In genomic region chr4:109703664-109704351, GRCh38 we compare ENCODE assay signal across 2 cellular contexts.
TF ChIP-seq lines count a peak whose summit lies in the region.

No MANE protein-coding gene starts in this region.

TF ChIP-seq in K562, 482 proteins besides CTCF, POLR2A, EP300 and RAD21 (continues in another document):
- no peak for TF ChIP-seq NEUROD1 (IDR thresholded peaks at IDR 0.05; ENCODE audit: borderline replicate concordance, low read depth, low read length, partially characterized antibody)
- no peak for TF ChIP-seq RFX1 (IDR thresholded peaks at IDR 0.05)
- peak; percentile 50; the same call in 1 of the 2 replicates for TF ChIP-seq PKNOX1 (IDR thresholded peaks at IDR 0.05)
- TF ChIP-seq ZNF282 (CRISPR knock-in tag; IDR thresholded peaks at IDR 0.05): no peak
- TF ChIP-seq PML (IDR thresholded peaks at IDR 0.05; ENCODE audit: low read length): no peak
- TF ChIP-seq BRF1 (IDR thresholded peaks at IDR 0.05; ENCODE audit: borderline replicate concordance, extremely low read depth, insufficient read length): no peak
- TF ChIP-seq ZNF644 (tag; IDR thresholded peaks at IDR 0.05; ENCODE audit: low read depth): no peak
- no peak for TF ChIP-seq ATF3 (IDR thresholded peaks at IDR 0.05)
- no peak for TF ChIP-seq ATF3 (CRISPR knock-in tag; conservative IDR thresholded peaks at IDR 0.05)
- TF ChIP-seq SMARCA5 (IDR thresholded peaks at IDR 0.05): no peak
- no peak for TF ChIP-seq RBFOX2 (IDR thresholded peaks at IDR 0.05; ENCODE audit: low read depth, low read length)
- no peak for TF ChIP-seq ZNF140 (CRISPR knock-in tag; IDR thresholded peaks at IDR 0.05)
- TF ChIP-seq DNMT1 (IDR thresholded peaks at IDR 0.05): no peak
- no peak for TF ChIP-seq HBP1 (CRISPR knock-in tag; IDR thresholded peaks at IDR 0.05)
- no peak for TF ChIP-seq GATAD2A (IDR thresholded peaks at IDR 0.05)
- TF ChIP-seq ZBTB17 (CRISPR knock-in tag; IDR thresholded peaks at IDR 0.05): no peak; the same call in 1 of the 2 replicates
- TF ChIP-seq SRF (CRISPR knock-in tag; IDR thresholded peaks at IDR 0.05): no peak
- TF ChIP-seq PRPF4 (IDR thresholded peaks at IDR 0.05; ENCODE audit: insufficient read depth, low read depth, low read length, poor library complexity, severe bottlenecking): no peak
- peak; percentile 18; the same call in 1 of the 2 replicates for TF ChIP-seq CREB5 (CRISPR knock-in tag; IDR thresholded peaks at IDR 0.05)
- no peak for TF ChIP-seq SMARCA4 (IDR thresholded peaks at IDR 0.05)
- no peak for TF ChIP-seq PREB (CRISPR knock-in tag; IDR thresholded peaks at IDR 0.05)
- no peak for TF ChIP-seq NCOA4 (IDR thresholded peaks at IDR 0.05; ENCODE audit: partially characterized antibody)
- peak; percentile 29 for TF ChIP-seq MEIS2 (IDR thresholded peaks at IDR 0.05; ENCODE audit: partially characterized antibody)
- TF ChIP-seq ZNF57 (CRISPR knock-in tag; IDR thresholded peaks at IDR 0.05): no peak
- TF ChIP-seq ZBTB33 (CRISPR knock-in tag; IDR thresholded peaks at IDR 0.05): 0 out of 2 replicates have a peak, but pooled peaks have one; percentile 24
- no peak for TF ChIP-seq NCOR1 (IDR thresholded peaks at IDR 0.05)

TF ChIP-seq in liver, 16 proteins besides CTCF, POLR2A, EP300 and RAD21:
- TF ChIP-seq SP1 (IDR thresholded peaks at IDR 0.05) (peak; percentile 3), NR2F2 (IDR thresholded peaks at IDR 0.05) (no peak)
